In the genomic region with DNA sequence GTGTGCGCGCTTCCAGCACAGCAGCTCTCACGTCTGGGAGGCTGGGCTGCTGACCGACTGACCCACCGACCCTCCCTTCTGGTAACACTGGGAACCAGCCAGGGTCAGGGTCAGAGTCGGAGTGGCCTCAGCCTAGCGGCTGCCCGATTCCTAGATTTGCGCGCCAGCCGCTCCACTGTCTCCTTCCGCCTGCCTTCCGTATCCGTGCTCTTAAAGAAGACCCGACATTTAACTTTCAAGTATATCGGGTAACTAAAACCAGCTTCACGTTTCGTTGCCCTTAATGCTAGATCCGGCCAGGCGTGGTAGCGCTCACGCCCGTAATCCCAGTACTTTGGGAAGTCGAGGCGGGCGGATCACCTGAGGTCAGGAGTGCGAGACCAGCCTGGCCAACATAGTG, we compare ENCODE assay signal across 22 cellular contexts. TPM values are rescaled to one million over a fixed set of nuclear protein-coding genes. Genes with fewer than 3 reads are reported as not detected.
DNase-seq lines count a peak whose midpoint lies in the region.
"Had no signal": no experiment of that assay in that cellular context is flagged by ENCODE, and none has a peak within 500 bp of the region (broad histone marks: within the 10 kb centered on the region; RNA-seq: fewer than 3 reads in every experiment).

No MANE protein-coding gene starts in this region.

- H3K4ac ChIP-seq in neuronal stem cell (ENCODE audit: low read length): no peak overlapping the region

- no peak overlapping the region for H2AFZ ChIP-seq in neuronal stem cell (ENCODE audit: low read length)

- no peak overlapping the region for H3K27ac ChIP-seq in neuronal stem cell (replicated peaks; ENCODE audit: low read length)
- H3K27ac ChIP-seq: KMS-11, SJSA1 had no signal

- H3K36me3 ChIP-seq in neuronal stem cell (replicated peaks in 1 of 2; ENCODE audit: control insufficient read depth in 2 of 2, insufficient read depth in 2 of 2, low read length in 2 of 2): no peaks in the 10 kb centered on the region
- H3K36me3 ChIP-seq: SJSA1 had no signal

- peak overlapping the region; percentile 68 for H3K18ac ChIP-seq in neuronal stem cell (ENCODE audit: low read length)

- no peak overlapping the region for H3K9ac ChIP-seq in neuronal stem cell (ENCODE audit: low read depth, low read length, poor library complexity)
- H3K9ac ChIP-seq: KMS-11 had no signal

- no peak overlapping the region for H3K4me2 ChIP-seq in neuronal stem cell (ENCODE audit: insufficient read depth, low read length, poor library complexity, severe bottlenecking)
- H3K4me2 ChIP-seq: KMS-11 had no signal

- H3K4me3 ChIP-seq in neuronal stem cell (ENCODE audit: low read length in 2 of 2): no peak overlapping the region
- H3K4me3 ChIP-seq: SJSA1 had no signal

- H4K8ac ChIP-seq in neuronal stem cell (ENCODE audit: low read depth, low read length): no peak overlapping the region

- no peak overlapping the region for H2BK5ac ChIP-seq in neuronal stem cell (ENCODE audit: low read length)

- H3K79me1 ChIP-seq in neuronal stem cell (ENCODE audit: low read depth, low read length): no peaks in the 10 kb centered on the region

- H2BK15ac ChIP-seq in neuronal stem cell (ENCODE audit: low read length): peak overlapping the region; percentile 51

- no peaks in the 10 kb centered on the region for H3K9me3 ChIP-seq in neuronal stem cell (replicated peaks in 1 of 2; ENCODE audit: control insufficient read depth in 2 of 2, insufficient read depth in 1 of 2, low read depth in 1 of 2, low read length in 2 of 2)
- H3K9me3 ChIP-seq: SJSA1 had no signal

- H3K4me1 ChIP-seq in neuronal stem cell (ENCODE audit: control insufficient read depth in 2 of 2, insufficient read depth in 1 of 2, low read depth in 1 of 2, low read length in 2 of 2): peaks cover 12 to 17% of the 10 kb centered on the region in 2 donors
- H3K4me1 ChIP-seq: SJSA1 had no signal

- H2BK120ac ChIP-seq in neuronal stem cell (ENCODE audit: low read depth, low read length): no peak overlapping the region

- no peak overlapping the region for H2BK12ac ChIP-seq in neuronal stem cell (ENCODE audit: low read length)

- no CpG with 5 or more reads among the region's 27 CpGs for WGBS in neuronal stem cell (ENCODE audit: extremely low coverage in 2 of 2, insufficient read length in 2 of 2, insufficient replicate concordance in 1 of 2), 2 donors

- DNase-seq in GF-D8 (lab: John Stamatoyannopoulos, UW) (peak; percentile 63), UCSD-AML1 (lab: John Stamatoyannopoulos, UW; ENCODE audit: unreplicated experiment) (peak; percentile 49), kidney tubule cell (ENCODE audit: low spot score) (peak; percentile 20), neuronal stem cell (ENCODE audit: low spot score) (no peak), NCI-H187 (lab: John Stamatoyannopoulos, UW) (no peak), NCI-H2196 treated with DMSO at 0.1 percent for 48 hours (lab: John Stamatoyannopoulos, UW; ENCODE audit: unreplicated experiment) (no peak), KG1 (lab: John Stamatoyannopoulos, UW) (no peak)
- DNase-seq: Calu3; DMS79 treated with DMSO at 0.1 percent for 48 hours; H9; NCI-H1092; NCI-H1436; NCI-H187 treated with DMSO at 0.1 percent for 48 hours; NCI-H2107; NCI-H446; NCI-H526; NCI-H82; NK-92 treated with Interleukin-12 subunit alpha and Interleukin-12 subunit beta, amount 100 ng/mL, for 24 hours; Right ventricle myocardium superior; RPMI8226 had no signal

- no peak overlapping the region for H3K14ac ChIP-seq in neuronal stem cell (ENCODE audit: low read length)

- H3K23ac ChIP-seq in neuronal stem cell (ENCODE audit: low read depth, low read length, poor library complexity): no peak overlapping the region

- no peaks in the 10 kb centered on the region for H3K27me3 ChIP-seq in neuronal stem cell (ENCODE audit: control insufficient read depth in 3 of 3, insufficient read depth in 3 of 3, low read depth in 1 of 3, low read length in 3 of 3)
- H3K27me3 ChIP-seq: SJSA1 had no signal

- no peak overlapping the region for H2AK5ac ChIP-seq in neuronal stem cell (ENCODE audit: low read depth, low read length)

- H4K91ac ChIP-seq in neuronal stem cell (ENCODE audit: low read depth, low read length, poor library complexity): no peak overlapping the region

RNA-seq across cellular contexts. Expression of gene SERP2, which starts 41.1 kb away (rescaled TPM):
- polyA plus RNA-seq in neuronal stem cell (2013, experiment 1 of 2): 5.6 TPM
- polyA plus RNA-seq in neuronal stem cell (2013, experiment 2 of 2): 5.1 TPM

Comparison
In these comparisons a context has a peak if more than half of its experiments do, and no peak if none do; other contexts are left out.
1. DNase-seq: peak in GF-D8 (single experiment), UCSD-AML1 (single experiment) and kidney tubule cell (single experiment); none in neuronal stem cell (single experiment), NCI-H187 (0 of 2), NCI-H2196 treated with DMSO at 0.1 percent for 48 hours (single experiment) and KG1 (single experiment).